Comparison of ENCODE assay signal across 10 cellular contexts in the genomic region with DNA sequence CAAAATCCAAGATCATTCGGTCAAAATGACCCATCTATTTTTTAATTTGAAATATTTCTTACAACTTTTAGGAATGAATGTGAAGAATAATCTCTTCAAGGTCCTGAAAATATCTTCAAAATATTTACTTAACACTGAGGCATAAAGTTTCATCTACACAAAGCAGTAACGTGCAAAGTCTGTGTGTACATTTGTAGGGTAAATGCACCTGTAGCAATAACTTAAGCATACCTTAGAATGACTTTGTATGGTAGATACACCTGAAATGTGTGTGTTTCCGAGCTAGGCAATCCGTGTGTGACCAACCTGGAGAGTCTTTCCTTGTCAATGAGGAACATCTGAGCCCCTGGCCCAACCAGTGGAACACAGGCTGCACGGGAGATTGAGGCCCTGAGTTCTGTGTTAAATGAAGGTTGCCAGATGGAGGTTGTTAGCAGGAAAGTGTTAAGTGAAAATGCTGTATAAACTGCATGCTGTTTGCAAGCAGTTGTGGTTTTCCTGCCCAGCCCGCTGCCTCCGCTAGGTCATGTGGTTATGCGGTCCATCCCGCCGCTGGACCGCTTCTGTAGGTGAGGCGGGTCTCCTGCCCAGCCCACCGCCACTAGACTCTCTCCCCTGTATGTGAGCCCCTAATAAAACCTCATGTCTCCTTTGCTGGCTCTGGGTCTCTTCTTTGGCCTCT. TPM values are rescaled to one million over a fixed set of nuclear protein-coding genes. Genes with fewer than 3 reads are reported as not detected.
DNase-seq lines count a peak whose midpoint lies in the region; ATAC-seq and TF ChIP-seq lines count a peak whose summit lies in the region.
"Had no signal": no experiment of that assay in that cellular context is flagged by ENCODE, and none has a peak within 500 bp of the region (broad histone marks: within the 10 kb centered on the region; RNA-seq: fewer than 3 reads in every experiment).

No MANE protein-coding gene starts in this region.

- H3K27ac ChIP-seq in upper lobe of right lung (no peak overlapping the region), Karpas-422 (ENCODE audit: low read length) (no peak overlapping the region)

- H4K20me1 ChIP-seq in Karpas-422 (ENCODE audit: insufficient read depth, low read depth, low read length), result no peaks in the 10 kb centered on the region

- peaks cover 25 to 42% (median 36%) of the 10 kb centered on the region in 3 donors for H3K4me1 Mint-ChIP-seq in T-cell
- H3K4me1 Mint-ChIP-seq in central memory CD8-positive, alpha-beta T cell, result peaks cover 40% of the 10 kb centered on the region

- H3K4me1 ChIP-seq in upper lobe of right lung (no peaks in the 10 kb centered on the region), Karpas-422 (ENCODE audit: low read length) (no peaks in the 10 kb centered on the region)

- no peaks in the 10 kb centered on the region for H3K9me3 ChIP-seq in upper lobe of right lung
- H3K9me3 ChIP-seq in Karpas-422 (ENCODE audit: low read length), result no peaks in the 10 kb centered on the region
- H3K9me3 ChIP-seq: adrenal gland had no signal

- H3K36me3 ChIP-seq in upper lobe of right lung, result no peaks in the 10 kb centered on the region
- no peaks in the 10 kb centered on the region for H3K36me3 ChIP-seq in Karpas-422 (ENCODE audit: insufficient read depth, low read length)
- H3K36me3 ChIP-seq: adrenal gland had no signal

- H3K27ac Mint-ChIP-seq in T-cell, result peak overlapping the region; percentile 79 to 85
- H3K27ac Mint-ChIP-seq in central memory CD8-positive, alpha-beta T cell (ENCODE audit: low read depth), result peak overlapping the region; percentile 30

- no peak for TF ChIP-seq CTCF in upper lobe of right lung (IDR thresholded peaks at IDR 0.05)

- H3K27me3 ChIP-seq in upper lobe of right lung (no peaks in the 10 kb centered on the region), Karpas-422 (ENCODE audit: low read length) (no peaks in the 10 kb centered on the region)
- H3K27me3 ChIP-seq: adrenal gland had no signal

- H3K9me2 ChIP-seq in Karpas-422 (replicated peaks; ENCODE audit: insufficient read depth, low read length), result no peaks in the 10 kb centered on the region

- CTCF ChIA-PET in T-cell (lab: Charles Lee), result interaction anchor here in 1 of 2 donors (0.7 kb wide), 1 partner anchor 203 kb away, joined by 3 read pairs; a partner anchor contains a TSS

- H3K9me3 Mint-ChIP-seq in T-cell, result no peaks in the 10 kb centered on the region
- no peaks in the 10 kb centered on the region for H3K9me3 Mint-ChIP-seq in central memory CD8-positive, alpha-beta T cell

- H3K4me3 ChIP-seq in upper lobe of right lung (no peak overlapping the region), Karpas-422 (ENCODE audit: low read length) (no peak overlapping the region)
- H3K4me3 ChIP-seq: adrenal gland had no signal

- H3K36me3 Mint-ChIP-seq in T-cell, result no peaks in the 10 kb centered on the region
- H3K36me3 Mint-ChIP-seq in central memory CD8-positive, alpha-beta T cell (ENCODE audit: insufficient read depth), result peaks cover 6% of the 10 kb centered on the region

- H3K4me2 ChIP-seq in Karpas-422 (ENCODE audit: low read depth, low read length, poor library complexity, severe bottlenecking), result no peak overlapping the region

- no peak overlapping the region for H2AFZ ChIP-seq in Karpas-422 (ENCODE audit: low read length)

- POLR2A ChIA-PET in T-cell (lab: Charles Lee), result interaction anchor here in 1 of 2 donors (0.6 kb wide), 1 partner anchor 65 kb away, joined by 3 read pairs; a partner anchor contains a TSS

- no peaks in the 10 kb centered on the region for H3K27me3 Mint-ChIP-seq in T-cell
- H3K27me3 Mint-ChIP-seq in central memory CD8-positive, alpha-beta T cell, result no peaks in the 10 kb centered on the region

- DNase-seq in activated naive CD4-positive, alpha-beta T cell treated with Interleukin-2 at 50 U/mL for 16 hours, result peak; percentile 29
- DNase-seq in activated naive CD4-positive, alpha-beta T cell (lab: John Stamatoyannopoulos, UW), result no peak
- DNase-seq in T-cell, result peak in 27 of 34 experiments; percentile 14 to 46 (median 30)
- DNase-seq in central memory CD8-positive, alpha-beta T cell (ENCODE audit: low spot score in 2 of 2), result peak in 1 of 2 donors; percentile 43
- DNase-seq in upper lobe of right lung, result no peak
- no peak for DNase-seq in SKM-1 (lab: John Stamatoyannopoulos, UW; ENCODE audit: unreplicated experiment)
- DNase-seq in Karpas-422, result no peak
- DNase-seq: NCI-H2227 treated with DMSO at 0.1 percent for 48 hours had no signal

- intact Hi-C loops in upper lobe of right lung (cut with DNase I), result no loop called here

- H3K9ac ChIP-seq in Karpas-422 (ENCODE audit: low read length), result no peak overlapping the region

- peak overlapping the region; percentile 54 to 62 (median 55) for H3K4me3 Mint-ChIP-seq in T-cell
- H3K4me3 Mint-ChIP-seq in central memory CD8-positive, alpha-beta T cell, result peak overlapping the region; percentile 69

- ATAC-seq in T-cell (replicated peaks in 1 of 4), result peak; percentile 35 to 75 (median 63)
- ATAC-seq in central memory CD8-positive, alpha-beta T cell (replicated peaks; ENCODE audit: extremely low read depth, poor library complexity, severe bottlenecking), result peak; percentile 62
- peak; percentile 15 for ATAC-seq in upper lobe of right lung
- ATAC-seq in HG03175 (IDR thresholded peaks at IDR 0.05; ENCODE audit: unreplicated experiment), result no peak

- H3K79me2 ChIP-seq in Karpas-422 (ENCODE audit: low read length), result no peaks in the 10 kb centered on the region

RNA-seq across cellular contexts. Expression of a gene that starts 7.6 kb away (rescaled TPM):
- total RNA-seq in T-cell (10 to 100 TPM; 26.4 to 45.6 (median 42.2) TPM), upper lobe of right lung (31.3 TPM)
- total RNA-seq in Karpas-422 (2014; rRNA removed; shearing (Covaris generic); ENCODE audit: low replicate concordance), result 20.7 and 39.9 TPM in 2 replicates

RNA-seq across cellular contexts. Expression of a gene that starts 49.9 kb away (rescaled TPM):
- total RNA-seq in T-cell, result under 1 TPM in 2 of 5 donors, not detected in 3; 0.06 to 0.20 TPM
- total RNA-seq in upper lobe of right lung, result 18.0 TPM
- not detected in 2 replicates for total RNA-seq in Karpas-422 (2014; rRNA removed; shearing (Covaris generic); ENCODE audit: low replicate concordance)

Comparison
In these comparisons a context has a peak if more than half of its experiments do, and no peak if none do; other contexts are left out.
1. DNase-seq: peak in activated naive CD4-positive, alpha-beta T cell treated with Interleukin-2 at 50 U/mL for 16 hours (single experiment) and T-cell (27 of 34); none in activated naive CD4-positive, alpha-beta T cell (0 of 4), upper lobe of right lung (single experiment), SKM-1 (single experiment) and Karpas-422 (single experiment).
2. RNA of a gene that starts 49.9 kb away (total RNA-seq): 18.0 TPM in upper lobe of right lung (single experiment); 0.06 to 0.20 TPM in T-cell and not detected in Karpas-422; every median in the first group is over 10 times any median in the second.